Comparison of ENCODE assay signal across 8 cellular contexts in the genomic region with DNA sequence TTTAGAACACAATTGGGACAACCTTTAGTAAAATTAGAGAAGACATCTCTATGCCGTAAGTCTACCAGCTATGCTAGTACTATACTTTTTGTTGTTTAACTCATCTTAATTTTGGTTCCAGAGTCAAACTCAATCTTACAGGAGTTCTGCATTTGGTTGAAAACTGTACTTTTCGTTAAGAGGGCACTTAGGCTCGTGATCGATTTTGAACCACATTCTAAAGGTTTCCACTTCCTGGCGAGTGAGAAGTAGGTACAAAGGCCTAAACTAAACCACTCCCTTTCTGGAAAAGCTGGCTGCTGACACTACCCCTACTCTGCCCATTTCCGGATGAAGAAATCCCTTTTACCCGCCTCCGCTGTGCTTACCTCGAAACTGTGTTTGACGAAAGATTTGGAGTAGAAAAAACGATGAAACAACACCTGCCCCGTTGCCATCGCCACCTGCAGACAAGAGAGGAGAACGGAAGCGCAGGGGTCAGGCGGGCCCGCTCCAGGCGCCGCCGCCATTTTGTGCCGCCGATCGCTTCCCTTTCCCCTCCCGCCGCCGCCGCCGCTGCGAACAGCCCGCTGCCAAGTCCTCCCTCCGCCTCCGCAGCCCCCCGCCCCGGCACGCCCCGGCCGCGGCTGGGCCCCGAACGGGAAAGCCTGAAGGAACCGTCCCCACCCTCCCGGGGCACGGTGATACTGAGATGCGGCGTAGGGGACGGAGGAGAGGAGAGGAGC. TPM values are rescaled to one million over a fixed set of nuclear protein-coding genes. Genes with fewer than 3 reads are reported as not detected.
A peak's percentile ranks its signal among the peaks of the same experiment; 100 is the strongest.
DNase-seq lines count a peak whose midpoint lies in the region; ATAC-seq and TF ChIP-seq lines count a peak whose summit lies in the region.

No MANE protein-coding gene starts in this region.

- peaks cover 57% of the 10 kb centered on the region for H3K79me2 ChIP-seq in HCT116 (ENCODE audit: insufficient read depth, low read length)

- no peaks in the 10 kb centered on the region for H3K9me2 ChIP-seq in HCT116 (ENCODE audit: insufficient read depth)

- H3K9me3 ChIP-seq in HCT116 (ENCODE audit: control insufficient read depth in 1 of 2, insufficient read depth in 1 of 2, low read depth in 1 of 2, low read length in 2 of 2) (no peaks in the 10 kb centered on the region), iPS-18a (ENCODE audit: control insufficient read depth, low read depth, low read length) (no peaks in the 10 kb centered on the region)

- H4K20me1 ChIP-seq in HCT116 (ENCODE audit: insufficient read depth) = peaks cover 50% of the 10 kb centered on the region; the same call in 1 of the 2 replicates

- CTCF ChIA-PET in GM10248 (lab: Yijun Ruan, JAX) (interaction anchor here (0.8 to 6.2 kb wide), 4 partner anchors 8 to 649 kb away, joined by 4 to 95 read pairs (median 7); no protein-coding TSS in a partner anchor), HCT116 (lab: Charles Lee) (no interaction called here)

- peak; percentile 61 for DNase-seq in GM10248 (ENCODE audit: extremely low spot score)
- no peak for DNase-seq in HCT116 (ENCODE audit: low read depth, low spot score)
- peak; percentile 52 for DNase-seq in MV-4-11 (lab: John Stamatoyannopoulos, UW)
- peak; percentile 21 for DNase-seq in T1000 (lab: John Stamatoyannopoulos, UW)
- DNase-seq in astrocyte of the hippocampus (ENCODE audit: low read depth, low spot score) = peak; percentile 81
- no peak for DNase-seq in GM19240 (ENCODE audit: insufficient read length, low spot score)

- H3K4me3 ChIP-seq in HCT116 (replicated peaks in 1 of 2; ENCODE audit: low read depth in 1 of 2, low read length in 2 of 2) = peak overlapping the region; percentile 81 to 88
- H3K4me3 ChIP-seq in iPS-18a (ENCODE audit: low read length) = peak overlapping the region; percentile 84
- H3K4me3 ChIP-seq in skin epidermis = peak overlapping the region; percentile 73 to 99 (median 92)

- peak overlapping the region; percentile 86 for H3K4me2 ChIP-seq in HCT116 (ENCODE audit: low read length)

- intact Hi-C loops in HCT116 (cut with micrococcal nuclease) = no loop called here

- H3K4me1 ChIP-seq in HCT116 (ENCODE audit: control insufficient read depth in 1 of 2, insufficient read depth in 2 of 2, low read length in 2 of 2) (peaks cover 11 to 21% of the 10 kb centered on the region in 2 experiments), iPS-18a (ENCODE audit: control insufficient read depth, low read depth, low read length) (peaks cover 15% of the 10 kb centered on the region)

- ATAC-seq in HCT116 = peak; percentile 52

- POLR2A ChIA-PET in GM10248 (lab: Yijun Ruan, JAX) = interaction anchor here (1.2 to 2.9 kb wide), 5 partner anchors 8 to 474 kb away, joined by 3 to 73 read pairs (median 9); no protein-coding TSS in a partner anchor
- POLR2A ChIA-PET in HCT116 (lab: Charles Lee) = interaction anchor here (1.3 to 7.3 kb wide), 6 partner anchors 10 to 604 kb away, joined by 4 to 128 read pairs (median 5); partner anchors contain the start of gene SSR3

- 0 out of 2 replicates have a peak, but pooled peaks have one; percentile 4 for TF ChIP-seq RAD21 in HCT116 (IDR thresholded peaks at IDR 0.05; ENCODE audit: low read depth)

- no peak overlapping the region for H2AFZ ChIP-seq in HCT116 (ENCODE audit: low read depth, low read length, poor library complexity, severe bottlenecking)

- TSS peak; percentile 38 for BruUV-seq in HCT116 (replicated peaks; lab: Mats Ljungman, UMichigan)

- H3K27me3 ChIP-seq in HCT116 (ENCODE audit: insufficient read depth, low read length) (no peaks in the 10 kb centered on the region), iPS-18a (ENCODE audit: control insufficient read depth, insufficient read depth, low read length) (no peaks in the 10 kb centered on the region)

- peak overlapping the region; percentile 80 for H3K27ac ChIP-seq in HCT116 (ENCODE audit: low read depth, low read length)
- H3K27ac ChIP-seq in iPS-18a (ENCODE audit: low read length) = peak overlapping the region; percentile 89
- H3K27ac ChIP-seq in skin epidermis = peak overlapping the region; percentile 91 to 100 (median 99)

- TF ChIP-seq POLR2A in HCT116 (IDR thresholded peaks at IDR 0.05; ENCODE audit: borderline replicate concordance, extremely low read depth, insufficient read depth, insufficient read length) = no peak

- TF ChIP-seq CTCF in GM10248 (IDR thresholded peaks at IDR 0.05; ENCODE audit: control extremely low read depth, extremely low read depth, low read depth, missing control alignments) = peak; percentile 13
- TF ChIP-seq CTCF in HCT116 (IDR thresholded peaks at IDR 0.05 in 2 of 3, conservative IDR thresholded peaks at IDR 0.05 in 1 of 3; ENCODE audit: borderline replicate concordance in 1 of 3, insufficient read depth in 1 of 3, low read depth in 2 of 3, low read length in 2 of 3) = 0 out of 6 replicates have a peak, but pooled peaks of 1 of the 3 experiments have one; percentile 5

- H3K36me3 ChIP-seq in HCT116 (ENCODE audit: control insufficient read depth in 1 of 2, insufficient read depth in 2 of 2, low read length in 2 of 2) = peaks cover 44 to 50% of the 10 kb centered on the region in 2 experiments
- peaks cover 47% of the 10 kb centered on the region for H3K36me3 ChIP-seq in iPS-18a (ENCODE audit: control insufficient read depth, low read depth, low read length)

- RAD21 ChIA-PET in HCT116 (lab: Charles Lee; ENCODE audit: low non-redundant PET in 1 of 2, low total read pairs in 2 of 2, uncharacterized antibody in 2 of 2, unreplicated experiment in 2 of 2) = no interaction called here

- H3K9ac ChIP-seq in HCT116 (ENCODE audit: low read length) (peak overlapping the region; percentile 96), iPS-18a (ENCODE audit: low read length) (peak overlapping the region; percentile 99)

TF ChIP-seq in HCT116, 20 proteins besides CTCF, POLR2A, EP300 and RAD21:
- TF ChIP-seq, protein P1, sequence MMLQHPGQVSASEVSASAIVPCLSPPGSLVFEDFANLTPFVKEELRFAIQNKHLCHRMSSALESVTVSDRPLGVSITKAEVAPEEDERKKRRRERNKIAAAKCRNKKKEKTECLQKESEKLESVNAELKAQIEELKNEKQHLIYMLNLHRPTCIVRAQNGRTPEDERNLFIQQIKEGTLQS (IDR thresholded peaks at IDR 0.05) = no peak
- 0 out of 2 replicates have a peak, but pooled peaks have one; percentile 12 for TF ChIP-seq EGR1 (IDR thresholded peaks at IDR 0.05; ENCODE audit: low read depth)
- peak; percentile 83 for TF ChIP-seq YY1 (IDR thresholded peaks at IDR 0.05; ENCODE audit: extremely low read depth, insufficient replicate concordance, low read depth, low read length)
- no peak for TF ChIP-seq ZNF274 (IDR thresholded peaks at IDR 0.05; ENCODE audit: low read depth, low read length)
- no peak for TF ChIP-seq JUND (IDR thresholded peaks at IDR 0.05)
- TF ChIP-seq FOSL1 (IDR thresholded peaks at IDR 0.05; ENCODE audit: low read depth) = 0 out of 2 replicates have a peak, but pooled peaks have one; percentile 11
- TF ChIP-seq REST (IDR thresholded peaks at IDR 0.05; ENCODE audit: low read depth) = no peak
TF ChIP-seq in HCT116: peak in this region for 3.

RNA-seq across cellular contexts. Expression of gene CCNL1, which starts 0.7 kb away (rescaled TPM):
- 96.7 TPM for total RNA-seq in HCT116 (2021; ENCODE audit: unreplicated experiment)
- 88.6 and 111 TPM in 2 replicates for polyA plus RNA-seq in HCT116 (2012)

Comparison
In these comparisons a context has a peak if more than half of its experiments do, and no peak if none do; other contexts are left out.
1. DNase-seq: peak in GM10248 (single experiment), MV-4-11 (single experiment), T1000 (single experiment) and astrocyte of the hippocampus (single experiment); none in HCT116 (single experiment) and GM19240 (single experiment).
2. Peak in every context shown above with its lines, with median percentiles within 50 percentile points of each other: H3K27ac ChIP-seq and H3K4me3 ChIP-seq.